18 cellular contexts compared by ENCODE assay signal in genomic region chr1:232274999-232275706, GRCh38.
DNase-seq lines count a peak whose midpoint lies in the region; ATAC-seq and TF ChIP-seq lines count a peak whose summit lies in the region.
"Had no signal": no experiment of that assay in that cellular context is flagged by ENCODE, and none has a peak within 500 bp of the region (broad histone marks: within the 10 kb centered on the region; RNA-seq: fewer than 3 reads in every experiment).

No MANE protein-coding gene starts in this region.

- H3K27me3 Mint-ChIP-seq in nephron (ENCODE audit: low read depth): peaks cover 4% of the 10 kb centered on the region

- H3K36me3 ChIP-seq in heart left ventricle: no peaks in the 10 kb centered on the region
- H3K36me3 ChIP-seq: BE2C had no signal

- 86 to 94% (median 90%) methylated on average over 11 of the region's 11 CpGs for WGBS in heart left ventricle, 4 donors

- no peaks in the 10 kb centered on the region for H3K9me3 Mint-ChIP-seq in nephron
- H3K9me3 Mint-ChIP-seq: CD4-positive, alpha-beta T cell; GM23338 had no signal

- no peak overlapping the region for H3K4me3 ChIP-seq in heart left ventricle
- H3K4me3 ChIP-seq: GM23338 had no signal

- DNase-seq in left colon: no peak
- no peak for DNase-seq in NCI-H526 (lab: John Stamatoyannopoulos, UW)
- no peak for DNase-seq in stimulated activated naive CD4-positive, alpha-beta T cell (lab: John Stamatoyannopoulos, UW)
- no peak for DNase-seq in heart left ventricle
- DNase-seq: ACHN; BE2C; C1 segment of cervical spinal cord; CD4-positive, alpha-beta T cell; DMS153; DMS79; GDM1; HFFc6 had no signal

- TF ChIP-seq POLR2A in heart left ventricle (IDR thresholded peaks at IDR 0.05): no peak

- H3K27ac ChIP-seq in VCaP (peak overlapping the region; percentile 50), heart left ventricle (no peak overlapping the region)

- TF ChIP-seq CTCF in VCaP (conservative IDR thresholded peaks at IDR 0.05): no peak
- no peak for TF ChIP-seq CTCF in nephron (IDR thresholded peaks at IDR 0.05; ENCODE audit: unreplicated experiment in 3 of 3)
- no peak for TF ChIP-seq CTCF in heart left ventricle (IDR thresholded peaks at IDR 0.05)

- H3K27me3 ChIP-seq in heart left ventricle: no peaks in the 10 kb centered on the region
- H3K27me3 ChIP-seq: BE2C had no signal

- intact Hi-C loops in left colon (cut with DNase I, micrococcal nuclease) (no loop called here), heart left ventricle (cut with DNase I) (no loop called here)

- H3K9me3 ChIP-seq in heart left ventricle: no peaks in the 10 kb centered on the region
- H3K9me3 ChIP-seq: BE2C, Caco-2 had no signal

- H3K4me3 Mint-ChIP-seq in nephron: no peak overlapping the region
- H3K4me3 Mint-ChIP-seq: CD4-positive, alpha-beta T cell; GM23338; HFFc6 had no signal

- ATAC-seq in left colon (peak; percentile 77), heart left ventricle (no peak), GM18867 (IDR thresholded peaks at IDR 0.05; ENCODE audit: unreplicated experiment) (no peak)
- ATAC-seq: GM23338, HCT116 had no signal

- peaks cover 34% of the 10 kb centered on the region for H3K4me1 Mint-ChIP-seq in nephron

- H3K4me1 ChIP-seq in heart left ventricle: peaks cover 0 to 7% (median 0%) of the 10 kb centered on the region in 12 donors
- H3K4me1 ChIP-seq: BE2C had no signal

- H3K36me3 Mint-ChIP-seq in nephron (ENCODE audit: low read depth): no peaks in the 10 kb centered on the region

- H3K27ac Mint-ChIP-seq in nephron: peak overlapping the region in 2 of 3 experiments; percentile 61 to 82
- H3K27ac Mint-ChIP-seq: CD4-positive, alpha-beta T cell; GM23338; HFFc6 had no signal
